8 cellular contexts compared by ENCODE assay signal in the genomic region with DNA sequence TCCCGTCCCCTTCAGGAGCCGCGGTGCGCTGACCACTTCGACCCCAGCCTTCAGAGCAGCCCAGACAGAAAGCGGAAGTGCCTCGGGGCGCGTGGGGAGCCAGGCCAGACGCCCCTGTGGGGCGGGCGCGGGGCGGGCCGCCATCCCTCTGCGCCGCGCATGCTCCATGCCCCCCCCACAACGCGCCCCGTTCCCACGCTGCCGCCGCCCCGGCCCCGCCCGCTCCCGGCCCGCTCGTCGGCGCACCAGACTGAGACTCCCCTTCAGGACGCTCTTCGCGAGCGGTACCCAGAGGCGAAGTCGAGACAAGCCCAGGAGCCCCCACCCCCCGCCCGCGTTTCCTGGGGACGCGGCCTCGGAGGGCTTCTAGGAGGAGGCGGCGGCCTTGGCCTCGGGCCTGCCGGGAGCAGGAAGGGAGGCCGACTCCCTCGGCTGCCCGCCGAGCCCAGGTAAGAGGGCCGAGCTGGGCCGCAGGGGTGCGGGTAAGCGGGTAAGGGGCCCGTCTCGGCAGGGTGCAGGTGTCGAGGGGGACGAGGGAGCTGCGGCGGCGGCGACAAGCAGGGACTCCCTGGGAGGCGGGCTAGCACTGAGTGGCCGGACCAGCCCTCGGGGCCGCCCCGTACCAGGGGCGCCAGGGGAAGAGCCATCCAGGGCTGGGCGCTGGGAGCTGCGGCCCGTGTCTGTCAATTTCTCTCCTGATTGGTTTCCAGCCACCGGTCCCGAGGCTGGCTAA. TPM values are rescaled to one million over a fixed set of nuclear protein-coding genes. Genes with fewer than 3 reads are reported as not detected.
A peak's percentile ranks its signal among the peaks of the same experiment; 100 is the strongest.
DNase-seq lines count a peak whose midpoint lies in the region; ATAC-seq, FAIRE-seq and TF ChIP-seq lines count a peak whose summit lies in the region.

A gene with protein sequence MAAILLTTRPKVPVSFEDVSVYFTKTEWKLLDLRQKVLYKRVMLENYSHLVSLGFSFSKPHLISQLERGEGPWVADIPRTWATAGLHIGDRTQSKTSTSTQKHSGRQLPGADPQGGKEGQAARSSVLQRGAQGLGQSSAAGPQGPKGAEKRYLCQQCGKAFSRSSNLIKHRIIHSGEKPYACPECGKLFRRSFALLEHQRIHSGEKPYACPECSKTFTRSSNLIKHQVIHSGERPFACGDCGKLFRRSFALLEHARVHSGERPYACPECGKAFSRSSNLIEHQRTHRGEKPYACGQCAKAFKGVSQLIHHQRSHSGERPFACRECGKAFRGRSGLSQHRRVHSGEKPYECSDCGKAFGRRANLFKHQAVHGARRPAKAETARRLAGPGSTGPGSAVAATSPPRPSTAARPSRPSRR (plus strand): TSS at position 218 of the 733 bp plus-strand sequence. CDS start 6,851 bp downstream, outside the sequence.

- no peaks in the 10 kb centered on the region for H3K36me3 Mint-ChIP-seq in endodermal cell (ENCODE audit: low read depth)
- H3K36me3 Mint-ChIP-seq in nephron progenitor cell (ENCODE audit: low read depth) = no peaks in the 10 kb centered on the region

- no peak for TF ChIP-seq EP300 in upper lobe of left lung (IDR thresholded peaks at IDR 0.05)

- peaks cover 64% of the 10 kb centered on the region for H3K9me3 Mint-ChIP-seq in endodermal cell
- H3K9me3 Mint-ChIP-seq in nephron progenitor cell = peaks cover 58% of the 10 kb centered on the region

- H3K4me1 Mint-ChIP-seq in endodermal cell (no peaks in the 10 kb centered on the region), nephron progenitor cell (peaks cover 18% of the 10 kb centered on the region)

- H3K27me3 ChIP-seq in endodermal cell (ENCODE audit: control insufficient read depth, insufficient read depth, low read length, poor library complexity, severe bottlenecking) = peaks cover 22% of the 10 kb centered on the region
- no peaks in the 10 kb centered on the region for H3K27me3 ChIP-seq in upper lobe of left lung

- H3K4me3 ChIP-seq in endodermal cell (ENCODE audit: low read length) (no peak within 1 kb of the TSS), upper lobe of left lung (peak within 1 kb of the TSS; percentile 37 to 67 (median 52))

- no peak within 1 kb of the TSS for H3K9ac ChIP-seq in endodermal cell (ENCODE audit: extremely low read depth, low read length, poor library complexity, severe bottlenecking)

- DNase-seq in GM12892 (ENCODE audit: insufficient read length) = peak; percentile 69
- DNase-seq in activated CD4-positive, alpha-beta T cell treated with anti-CD3 and anti-CD28 coated beads for 48 hours = peak; percentile 25
- no peak for DNase-seq in endodermal cell
- DNase-seq in nephron progenitor cell = peak; percentile 39
- DNase-seq in upper lobe of left lung = peak; percentile 36 to 92
- DNase-seq in SHP77 (lab: John Stamatoyannopoulos, UW) = no peak
- DNase-seq in RWPE1 (ENCODE audit: low spot score) = no peak

- H3K27ac ChIP-seq in endodermal cell (ENCODE audit: low read depth, low read length) = no peak within 1 kb of the TSS
- H3K27ac ChIP-seq in upper lobe of left lung = peak within 1 kb of the TSS; percentile 18 to 64 (median 59)
- no peak within 1 kb of the TSS for H3K27ac ChIP-seq in RWPE1

- H3K36me3 ChIP-seq in endodermal cell (ENCODE audit: control insufficient read depth, insufficient read depth, low read length) (no peaks in the 10 kb centered on the region), upper lobe of left lung (no peaks in the 10 kb centered on the region)

- CTCF ChIA-PET in RWPE1 (lab: Yijun Ruan, JAX) = no interaction called here

- H3K9me3 ChIP-seq in endodermal cell (ENCODE audit: control insufficient read depth, low read length) (no peaks in the 10 kb centered on the region), upper lobe of left lung (no peaks in the 10 kb centered on the region)

- 24% methylated on average over 73 of the region's 75 CpGs; no CpG with 5 or more reads in 1 of the 2 experiments for WGBS in endodermal cell (ENCODE audit: insufficient coverage in 1 of 2, insufficient read length in 1 of 2), 2 experiments
- 49% methylated on average over 38 of the region's 75 CpGs; no CpG with 5 or more reads in 1 of the 2 donors for WGBS in upper lobe of left lung, 2 donors

- FAIRE-seq in GM12892 (lab: Jason Lieb, UNC) = no peak

- ATAC-seq in HG03060 (IDR thresholded peaks at IDR 0.05; ENCODE audit: low read depth, unreplicated experiment) (peak; percentile 56), upper lobe of left lung (ENCODE audit: low FRiP score in 2 of 2) (peak in 1 of 2 donors; percentile 90)

- H3K27me3 Mint-ChIP-seq in endodermal cell (ENCODE audit: insufficient read depth) = peaks cover 26% of the 10 kb centered on the region
- peaks cover 63% of the 10 kb centered on the region for H3K27me3 Mint-ChIP-seq in nephron progenitor cell (ENCODE audit: low read depth, poor library complexity)

- TF ChIP-seq POLR2A in GM12892 (IDR thresholded peaks at IDR 0.05; ENCODE audit: low read depth, low read length) = peak; percentile 18; the same call in 1 of the 2 replicates
- no peak for TF ChIP-seq POLR2A in upper lobe of left lung (IDR thresholded peaks at IDR 0.05)

- POLR2A ChIA-PET in RWPE1 (lab: Yijun Ruan, JAX; ENCODE audit: low non-redundant PET) = no interaction called here

- TF ChIP-seq CTCF in endodermal cell (conservative IDR thresholded peaks at IDR 0.05) = no peak
- TF ChIP-seq CTCF in nephron progenitor cell (IDR thresholded peaks at IDR 0.05) = no peak
- no peak for TF ChIP-seq CTCF in upper lobe of left lung (IDR thresholded peaks at IDR 0.05)
- no peak for TF ChIP-seq CTCF in RWPE1 (conservative IDR thresholded peaks at IDR 0.05; ENCODE audit: low read depth)

- no peak within 1 kb of the TSS for H3K27ac Mint-ChIP-seq in endodermal cell
- H3K27ac Mint-ChIP-seq in nephron progenitor cell = no peak within 1 kb of the TSS

- H3K4me1 ChIP-seq in endodermal cell (ENCODE audit: control insufficient read depth, insufficient read depth, low read length) (no peaks in the 10 kb centered on the region), upper lobe of left lung (peaks cover 0 to 13% (median 4%) of the 10 kb centered on the region in 4 donors)

- peak within 1 kb of the TSS; percentile 52 for H3K4me3 Mint-ChIP-seq in endodermal cell
- H3K4me3 Mint-ChIP-seq in nephron progenitor cell = peak within 1 kb of the TSS; percentile 54

RNA-seq across cellular contexts. Expression of the gene that starts here (rescaled TPM):
- 0.91 TPM for polyA plus RNA-seq in GM12892 (2012; ENCODE audit: missing spikeins)
- total RNA-seq in endodermal cell (under 1 TPM; 0.29 to 0.31 TPM), upper lobe of left lung (1 to 10 TPM; 2.7 to 5.1 (median 3.7) TPM)
- 0.14 TPM for polyA plus RNA-seq in endodermal cell (2013, experiment 1 of 2)
- polyA plus RNA-seq in endodermal cell (2013, experiment 2 of 2) = 0.08 TPM

Comparison
In these comparisons a context has a peak if more than half of its experiments do, and no peak if none do; other contexts are left out.
1. DNase-seq: peak in GM12892 (single experiment), activated CD4-positive, alpha-beta T cell treated with anti-CD3 and anti-CD28 coated beads for 48 hours (single experiment), nephron progenitor cell (single experiment) and upper lobe of left lung (2 of 2); none in endodermal cell (single experiment), SHP77 (0 of 2) and RWPE1 (single experiment).
2. H3K27ac ChIP-seq: peak in upper lobe of left lung (4 of 4); none in endodermal cell (single experiment) and RWPE1 (single experiment).